8 cellular contexts compared by ENCODE assay signal in the genomic region with DNA sequence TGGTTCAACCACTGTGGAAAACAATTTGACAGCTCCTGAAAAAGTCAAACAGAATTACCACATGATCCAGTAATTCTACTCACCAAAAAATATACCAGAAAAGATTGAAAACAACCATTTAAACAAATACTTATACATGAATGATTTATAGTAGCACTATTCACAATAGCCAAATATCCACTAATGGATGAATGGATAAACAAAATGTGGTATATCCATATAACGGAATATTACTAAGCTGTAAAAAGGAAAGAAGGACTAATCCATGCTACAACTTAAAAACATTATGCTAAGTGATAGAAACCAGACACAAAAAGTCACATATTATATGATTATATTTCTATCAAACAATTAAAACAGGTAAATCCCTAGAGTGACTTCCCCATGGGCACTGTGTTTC.
"Had no signal": no experiment of that assay in that cellular context is flagged by ENCODE, and none has a peak within 500 bp of the region (broad histone marks: within the 10 kb centered on the region; RNA-seq: fewer than 3 reads in every experiment).

No MANE protein-coding gene starts in this region.

- ATAC-seq: GM23338, HCT116, HepG2 had no signal

- H3K27ac ChIP-seq: HL-60 had no signal

- DNase-seq: H9 had no signal

- H3K4me2 ChIP-seq: GM23338 had no signal

- H3K4me3 Mint-ChIP-seq: GM23338, H9, IgD-negative memory B cell had no signal

- H3K27ac Mint-ChIP-seq: GM23338, H9, IgD-negative memory B cell had no signal

- H2AFZ ChIP-seq: GM23338 had no signal

- H3K4me1 Mint-ChIP-seq: GM23338 had no signal

- H3K4me3 ChIP-seq: GM23338 had no signal

- H3K36me3 Mint-ChIP-seq: IgD-negative memory B cell had no signal

- H3K27me3 Mint-ChIP-seq: IgD-negative memory B cell had no signal

- FAIRE-seq: H1, H54 had no signal
